ENCODE assay signal across 35 cellular contexts in genomic region chr15:83786336-83786735, GRCh38.
"Had no signal": no experiment of that assay in that cellular context is flagged by ENCODE, and none has a peak within 500 bp of the region (broad histone marks: within the 10 kb centered on the region; RNA-seq: fewer than 3 reads in every experiment).

No MANE protein-coding gene starts in this region.

- H3K4me3 ChIP-seq: MG63 had no signal

- H3K36me3 ChIP-seq: MG63 had no signal

- DNase-seq: Kasumi-1, MG63, MM.1S, MV-4-11, NCI-H1048, NCI-H1092, NCI-H1092 treated with DMSO at 0.1 percent for 48 hours, NCI-H1105, NCI-H1105 treated with DMSO at 0.1 percent for 48 hours, NCI-H1417, NCI-H1417 treated with DMSO at 0.1 percent for 48 hours, NCI-H1436, NCI-H1436 treated with DMSO at 0.1 percent for 48 hours, NCI-H146, NCI-H1694, NCI-H1694 treated with DMSO at 0.1 percent for 48 hours, NCI-H187, NCI-H187 treated with DMSO at 0.1 percent for 48 hours, NCI-H1930, NCI-H2029, NCI-H2029 treated with DMSO at 0.1 percent for 48 hours, NCI-H2081, NCI-H2081 treated with DMSO at 0.1 percent for 48 hours, NCI-H2107, NCI-H2171, NCI-H2171 treated with DMSO at 0.1 percent for 48 hours, NCI-H2227 treated with DMSO at 0.1 percent for 48 hours, NCI-H226, NCI-H345, NCI-H446, NCI-H446 treated with DMSO at 0.1 percent for 48 hours, NCI-H510A, NCI-H510A treated with DMSO at 0.1 percent for 48 hours, NCI-H524, NCI-H524 treated with DMSO at 0.1 percent for 48 hours had no signal

- H3K27me3 ChIP-seq: MG63 had no signal
